Comparison of ENCODE assay signal across 21 cellular contexts in the genomic region with DNA sequence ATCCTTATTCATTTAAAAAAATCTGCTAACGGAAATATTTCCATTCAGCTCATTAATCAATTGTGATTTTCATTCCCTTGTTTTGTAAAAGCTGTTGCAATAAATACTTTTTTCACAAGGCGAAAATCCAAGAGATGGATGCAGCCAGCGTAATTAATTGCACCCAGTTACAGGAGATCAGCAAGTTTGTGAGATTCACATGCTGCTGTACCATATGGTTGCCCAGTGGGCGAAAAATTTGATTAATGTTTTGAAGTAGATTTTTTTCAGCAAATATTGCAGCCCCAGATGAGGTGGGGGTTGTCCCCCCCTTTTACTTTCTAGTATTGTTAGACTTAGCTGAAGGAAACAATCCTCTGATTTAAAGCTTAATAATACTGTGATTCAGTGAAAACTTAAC.
"Had no signal": no experiment of that assay in that cellular context is flagged by ENCODE, and none has a peak within 500 bp of the region (broad histone marks: within the 10 kb centered on the region; RNA-seq: fewer than 3 reads in every experiment).

No MANE protein-coding gene starts in this region.

- H3K4me3 ChIP-seq: colonic mucosa, esophagus squamous epithelium, lung, neural progenitor cell, prostate gland, sigmoid colon, testis, tibial artery had no signal

- H3K27me3 ChIP-seq: colonic mucosa, esophagus squamous epithelium, neural progenitor cell, sigmoid colon, testis, tibial artery had no signal

- H3K4me2 ChIP-seq: neural progenitor cell had no signal

- H3K27ac ChIP-seq: colonic mucosa, esophagus squamous epithelium, neural progenitor cell, prostate gland, sigmoid colon, testis, tibial artery had no signal

- H3K9me3 ChIP-seq: colonic mucosa, esophagus squamous epithelium, prostate gland, sigmoid colon, testis, tibial artery had no signal

- H3K36me3 ChIP-seq: colonic mucosa, esophagus squamous epithelium, neural progenitor cell, prostate gland, sigmoid colon, tibial artery had no signal

- H3K4me1 ChIP-seq: colonic mucosa, prostate gland, testis had no signal

- DNase-seq: colonic mucosa; dermis blood vessel endothelial cell; effector memory CD4-positive, alpha-beta T cell; erythroblast; esophagus squamous epithelium; foreskin melanocyte; glutamatergic neuron; hypothalamus; immature natural killer cell; left ventricle myocardium superior; right cardiac atrium; sigmoid colon; stimulated activated CD4-positive, alpha-beta T cell treated with anti-CD3 and anti-CD28 coated beads, Interleukin-4, amount 100 ng/mL, for 4 hours; stimulated activated naive CD8-positive, alpha-beta T cell treated with anti-CD3 and anti-CD28 coated beads, Interleukin-15, Interleukin-2, amounts not matched to agents 100 U/mL and 50 U/mL, for 24 hours; testis; tibial artery had no signal

- ATAC-seq: left ventricle myocardium superior; natural killer cell treated with Interleukin-12 subunit alpha and Interleukin-12 subunit beta and Interleukin-15 and Interleukin-18, amount 100 ng/mL, for 72 hours; right cardiac atrium; stimulated activated memory B cell treated with anti-CD40 and anti-IgM and Interleukin-4, amounts not matched to agents 10 μg/mL and 1 μg/mL and 100 μg/mL, for 72 hours; stimulated activated naive CD8-positive, alpha-beta T cell treated with anti-CD3 and anti-CD28 coated beads, Interleukin-15, Interleukin-2, amounts not matched to agents 100 U/mL and 50 U/mL, for 24 hours had no signal

- H2AFZ ChIP-seq: neural progenitor cell had no signal
